2 cellular contexts compared by ENCODE assay signal in genomic region chr19:55027140-55027471, GRCh38. TPM values are rescaled to one million over a fixed set of nuclear protein-coding genes. Genes with fewer than 3 reads are reported as not detected.
"Had no signal": no experiment of that assay in that cellular context is flagged by ENCODE, and none has a peak within 500 bp of the region (broad histone marks: within the 10 kb centered on the region; RNA-seq: fewer than 3 reads in every experiment).

No MANE protein-coding gene starts in this region.

RNA-seq across cellular contexts. Expression of gene GP6, which starts 11.0 kb away (rescaled TPM):
- total RNA-seq: M059J, RPMI7951 had no signal
